In the genomic region with DNA sequence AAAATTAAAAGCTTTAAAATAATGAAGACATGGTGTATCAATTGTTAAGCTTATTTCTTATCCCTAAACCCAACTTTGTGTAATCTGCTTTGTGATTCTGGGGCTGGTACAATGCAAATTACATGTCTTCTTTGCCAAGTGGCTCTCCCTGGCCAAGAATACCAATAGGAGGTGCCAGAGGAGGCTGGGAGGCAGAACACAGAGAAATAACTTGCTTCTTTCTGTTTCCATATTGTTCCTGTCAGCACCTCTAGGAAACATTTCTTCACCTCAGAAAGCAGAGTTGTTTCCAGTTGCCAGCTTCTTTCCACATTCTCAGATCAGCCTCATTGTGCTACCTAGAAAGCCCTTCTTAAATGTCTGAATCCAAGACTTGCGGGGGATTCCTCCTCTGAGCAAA, we compare ENCODE assay signal across 1 cellular context.
TF ChIP-seq lines count a peak whose summit lies in the region.

No MANE protein-coding gene starts in this region.

TF ChIP-seq in HCT116, 20 proteins besides CTCF, POLR2A, EP300 and RAD21:
- TF ChIP-seq, protein P1, sequence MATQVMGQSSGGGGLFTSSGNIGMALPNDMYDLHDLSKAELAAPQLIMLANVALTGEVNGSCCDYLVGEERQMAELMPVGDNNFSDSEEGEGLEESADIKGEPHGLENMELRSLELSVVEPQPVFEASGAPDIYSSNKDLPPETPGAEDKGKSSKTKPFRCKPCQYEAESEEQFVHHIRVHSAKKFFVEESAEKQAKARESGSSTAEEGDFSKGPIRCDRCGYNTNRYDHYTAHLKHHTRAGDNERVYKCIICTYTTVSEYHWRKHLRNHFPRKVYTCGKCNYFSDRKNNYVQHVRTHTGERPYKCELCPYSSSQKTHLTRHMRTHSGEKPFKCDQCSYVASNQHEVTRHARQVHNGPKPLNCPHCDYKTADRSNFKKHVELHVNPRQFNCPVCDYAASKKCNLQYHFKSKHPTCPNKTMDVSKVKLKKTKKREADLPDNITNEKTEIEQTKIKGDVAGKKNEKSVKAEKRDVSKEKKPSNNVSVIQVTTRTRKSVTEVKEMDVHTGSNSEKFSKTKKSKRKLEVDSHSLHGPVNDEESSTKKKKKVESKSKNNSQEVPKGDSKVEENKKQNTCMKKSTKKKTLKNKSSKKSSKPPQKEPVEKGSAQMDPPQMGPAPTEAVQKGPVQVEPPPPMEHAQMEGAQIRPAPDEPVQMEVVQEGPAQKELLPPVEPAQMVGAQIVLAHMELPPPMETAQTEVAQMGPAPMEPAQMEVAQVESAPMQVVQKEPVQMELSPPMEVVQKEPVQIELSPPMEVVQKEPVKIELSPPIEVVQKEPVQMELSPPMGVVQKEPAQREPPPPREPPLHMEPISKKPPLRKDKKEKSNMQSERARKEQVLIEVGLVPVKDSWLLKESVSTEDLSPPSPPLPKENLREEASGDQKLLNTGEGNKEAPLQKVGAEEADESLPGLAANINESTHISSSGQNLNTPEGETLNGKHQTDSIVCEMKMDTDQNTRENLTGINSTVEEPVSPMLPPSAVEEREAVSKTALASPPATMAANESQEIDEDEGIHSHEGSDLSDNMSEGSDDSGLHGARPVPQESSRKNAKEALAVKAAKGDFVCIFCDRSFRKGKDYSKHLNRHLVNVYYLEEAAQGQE (IDR thresholded peaks at IDR 0.05; ENCODE audit: low read depth): no peak
- TF ChIP-seq SRF (IDR thresholded peaks at IDR 0.05; ENCODE audit: low read depth) (no peak), EGR1 (IDR thresholded peaks at IDR 0.05; ENCODE audit: low read depth) (no peak), JUND (IDR thresholded peaks at IDR 0.05) (no peak), POLR2AphosphoS5 (IDR thresholded peaks at IDR 0.05; ENCODE audit: low read depth, low read length) (no peak)
- TF ChIP-seq, protein P2, sequence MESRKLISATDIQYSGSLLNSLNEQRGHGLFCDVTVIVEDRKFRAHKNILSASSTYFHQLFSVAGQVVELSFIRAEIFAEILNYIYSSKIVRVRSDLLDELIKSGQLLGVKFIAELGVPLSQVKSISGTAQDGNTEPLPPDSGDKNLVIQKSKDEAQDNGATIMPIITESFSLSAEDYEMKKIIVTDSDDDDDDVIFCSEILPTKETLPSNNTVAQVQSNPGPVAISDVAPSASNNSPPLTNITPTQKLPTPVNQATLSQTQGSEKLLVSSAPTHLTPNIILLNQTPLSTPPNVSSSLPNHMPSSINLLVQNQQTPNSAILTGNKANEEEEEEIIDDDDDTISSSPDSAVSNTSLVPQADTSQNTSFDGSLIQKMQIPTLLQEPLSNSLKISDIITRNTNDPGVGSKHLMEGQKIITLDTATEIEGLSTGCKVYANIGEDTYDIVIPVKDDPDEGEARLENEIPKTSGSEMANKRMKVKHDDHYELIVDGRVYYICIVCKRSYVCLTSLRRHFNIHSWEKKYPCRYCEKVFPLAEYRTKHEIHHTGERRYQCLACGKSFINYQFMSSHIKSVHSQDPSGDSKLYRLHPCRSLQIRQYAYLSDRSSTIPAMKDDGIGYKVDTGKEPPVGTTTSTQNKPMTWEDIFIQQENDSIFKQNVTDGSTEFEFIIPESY (IDR thresholded peaks at IDR 0.05; ENCODE audit: extremely low read depth, insufficient replicate concordance, low read length): no peak
